8 cellular contexts compared by ENCODE assay signal in the genomic region with DNA sequence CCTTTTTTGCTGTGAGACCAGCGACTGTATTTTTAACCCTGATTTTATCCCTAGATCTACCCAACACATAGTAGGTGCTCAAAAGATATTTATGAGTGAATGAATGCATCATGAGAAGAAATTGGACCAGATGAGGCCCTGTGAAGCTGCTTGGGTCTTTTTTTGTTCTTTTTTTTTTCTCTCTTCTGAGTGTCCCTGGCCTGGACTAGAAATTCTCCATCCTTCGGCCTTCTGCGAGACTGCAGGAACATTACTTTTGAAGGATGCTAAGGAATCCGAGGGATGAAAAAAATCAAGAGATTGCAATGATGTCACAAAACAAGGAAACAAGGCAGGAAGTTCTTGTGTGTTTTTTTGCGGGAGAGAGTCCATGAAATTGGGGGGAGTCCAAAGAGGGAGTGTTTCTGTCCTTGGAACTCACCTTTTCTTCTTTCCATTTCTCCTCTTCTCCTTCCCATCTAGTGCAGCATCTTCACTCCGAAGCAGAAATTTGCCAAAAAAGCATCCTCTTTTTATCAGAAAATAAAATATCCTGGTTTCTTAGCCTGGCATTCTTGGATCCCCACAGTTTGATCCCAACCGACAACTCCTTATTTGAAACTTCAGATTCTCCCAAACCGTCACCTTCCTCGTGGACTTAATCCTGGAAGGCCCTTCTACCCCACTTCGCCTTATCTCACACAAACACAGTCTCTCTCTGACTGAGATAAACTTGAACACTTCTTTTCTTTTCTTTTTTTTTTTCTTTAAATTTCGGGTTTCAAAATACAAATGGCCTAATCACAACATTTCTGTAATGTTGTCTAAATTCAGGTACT. TPM values are rescaled to one million over a fixed set of nuclear protein-coding genes. Genes with fewer than 3 reads are reported as not detected.
A peak's percentile ranks its signal among the peaks of the same experiment; 100 is the strongest.
DNase-seq lines count a peak whose midpoint lies in the region; ATAC-seq, FAIRE-seq and TF ChIP-seq lines count a peak whose summit lies in the region.

No MANE protein-coding gene starts in this region.

- peak overlapping the region; percentile 75 for H2AFZ ChIP-seq in endothelial cell of umbilical vein (ENCODE audit: low read depth, low read length)

- POLR2A ChIA-PET in endothelial cell of umbilical vein (lab: Charles Lee) = interaction anchor here (0.5 kb wide), 1 partner anchor 37 kb away, joined by 4 read pairs; a partner anchor contains a TSS
- POLR2A ChIA-PET in naive thymus-derived CD8-positive, alpha-beta T cell (lab: Charles Lee) = interaction anchor here (0.6 to 2.3 kb wide), 19 partner anchors 10 to 587 kb away, joined by 3 to 24 read pairs (median 7); a partner anchor contains a TSS

- CTCF ChIA-PET in endothelial cell of umbilical vein (lab: Charles Lee) = interaction anchor here (0.9 to 1.5 kb wide), 3 partner anchors 11 to 50 kb away, joined by 3 to 4 read pairs (median 4); no protein-coding TSS in a partner anchor

- H3K27ac ChIP-seq in RWPE2 (ENCODE audit: poor library complexity, severe bottlenecking) (peak overlapping the region; percentile 54), endothelial cell of umbilical vein (ENCODE audit: insufficient read depth, low read depth, low read length) (peak overlapping the region; percentile 82)

- FAIRE-seq in endothelial cell of umbilical vein (lab: Jason Lieb, UNC) = peak; percentile 77

- peak overlapping the region; percentile 93 to 98 (median 98) for H3K27ac Mint-ChIP-seq in naive thymus-derived CD8-positive, alpha-beta T cell

- TF ChIP-seq POLR2A in endothelial cell of umbilical vein (IDR thresholded peaks at IDR 0.05; ENCODE audit: low read depth, low read length) = no peak

- intact Hi-C loops in endothelial cell of umbilical vein (cut with micrococcal nuclease) = loop anchor here (1.0 to 10.0 kb wide), 2 partner anchors 50 to 356 kb away; a partner anchor contains a TSS

- no peaks in the 10 kb centered on the region for H3K27me3 Mint-ChIP-seq in naive thymus-derived CD8-positive, alpha-beta T cell

- H3K9me3 ChIP-seq in RWPE2 (ENCODE audit: severe bottlenecking) (no peaks in the 10 kb centered on the region), endothelial cell of umbilical vein (replicated peaks; ENCODE audit: control insufficient read depth, insufficient read depth, low read length) (no peaks in the 10 kb centered on the region)

- DNase-seq in NCI-H146 (lab: John Stamatoyannopoulos, UW) (peak; percentile 32), NCI-H146 treated with DMSO at 0.1 percent for 48 hours (lab: John Stamatoyannopoulos, UW; ENCODE audit: unreplicated experiment) (no peak), RWPE2 (ENCODE audit: low spot score) (no peak), endothelial cell of umbilical vein (ENCODE audit: low read depth, low spot score) (no peak), SHP77 treated with DMSO at 0.1 percent for 48 hours (lab: John Stamatoyannopoulos, UW) (no peak)
- no peak for DNase-seq in naive thymus-derived CD8-positive, alpha-beta T cell

- no peaks in the 10 kb centered on the region for H3K9me3 Mint-ChIP-seq in naive thymus-derived CD8-positive, alpha-beta T cell

- peak overlapping the region; percentile 90 to 97 (median 92) for H3K4me3 Mint-ChIP-seq in naive thymus-derived CD8-positive, alpha-beta T cell

- no peaks in the 10 kb centered on the region for H4K20me1 ChIP-seq in endothelial cell of umbilical vein (replicated peaks; ENCODE audit: control insufficient read depth, extremely low read depth, insufficient read depth, low read length)

- H3K9ac ChIP-seq in endothelial cell of umbilical vein (replicated peaks; ENCODE audit: extremely low read depth, insufficient read depth, low read length) = peak overlapping the region; percentile 94

- H3K36me3 Mint-ChIP-seq in naive thymus-derived CD8-positive, alpha-beta T cell = peaks cover 0 to 20% (median 0%) of the 10 kb centered on the region in 3 donors

- H3K4me3 ChIP-seq in RWPE2 (ENCODE audit: severe bottlenecking) = peak overlapping the region; percentile 98
- H3K4me3 ChIP-seq in endothelial cell of umbilical vein (replicated peaks in 1 of 3; ENCODE audit: insufficient read depth in 1 of 3, low read depth in 1 of 3, low read length in 3 of 3) = peak overlapping the region; percentile 69 to 90 (median 77)

- peaks cover 7% of the 10 kb centered on the region for H3K4me1 ChIP-seq in RWPE2 (ENCODE audit: insufficient read depth, poor library complexity, severe bottlenecking)
- H3K4me1 ChIP-seq in endothelial cell of umbilical vein (ENCODE audit: control insufficient read depth, extremely low read depth, insufficient read depth, low read length) = peaks cover 25% of the 10 kb centered on the region

- peaks cover 13% of the 10 kb centered on the region for H3K79me2 ChIP-seq in endothelial cell of umbilical vein (ENCODE audit: control insufficient read depth, insufficient read depth, low read length)

- no peak for TF ChIP-seq CTCF in RWPE2 (IDR thresholded peaks at IDR 0.05; ENCODE audit: poor library complexity, severe bottlenecking)
- TF ChIP-seq CTCF in endothelial cell of umbilical vein (IDR thresholded peaks at IDR 0.05; ENCODE audit: extremely low read depth in 1 of 2, insufficient read depth in 1 of 2, low read depth in 1 of 2, low read length in 2 of 2) = no peak

- peaks cover 25 to 64% (median 56%) of the 10 kb centered on the region in 4 donors for H3K4me1 Mint-ChIP-seq in naive thymus-derived CD8-positive, alpha-beta T cell

- peak overlapping the region; percentile 87 for H3K4me2 ChIP-seq in endothelial cell of umbilical vein (ENCODE audit: insufficient read depth, low read length)

- H3K9me1 ChIP-seq in endothelial cell of umbilical vein (replicated peaks; ENCODE audit: control insufficient read depth, extremely low read depth, insufficient read depth, low read length) = no peaks in the 10 kb centered on the region

- dilution Hi-C loops in endothelial cell of umbilical vein (cut with MboI; ENCODE audit: extremely low pct_ligation_motif_present, low sequenced_read_pairs) = no loop called here

- BruUV-seq in endothelial cell of umbilical vein (replicated peaks; lab: Mats Ljungman, UMichigan) = TSS peak; percentile 79

- ATAC-seq in RWPE2 (ENCODE audit: low read depth) (no peak), GM21529 (IDR thresholded peaks at IDR 0.05; ENCODE audit: unreplicated experiment) (no peak), HG02623 (IDR thresholded peaks at IDR 0.05; ENCODE audit: unreplicated experiment) (no peak)
- no peak for ATAC-seq in naive thymus-derived CD8-positive, alpha-beta T cell

- no peaks in the 10 kb centered on the region for H3K27me3 ChIP-seq in RWPE2 (ENCODE audit: insufficient read depth, poor library complexity, severe bottlenecking)
- no peaks in the 10 kb centered on the region for H3K27me3 ChIP-seq in endothelial cell of umbilical vein (ENCODE audit: control insufficient read depth in 2 of 2, insufficient read depth in 2 of 2, low read length in 2 of 2)

- H3K36me3 ChIP-seq in RWPE2 (ENCODE audit: low read depth) (peaks cover 12% of the 10 kb centered on the region), endothelial cell of umbilical vein (ENCODE audit: control insufficient read depth in 2 of 2, extremely low read depth in 1 of 2, insufficient read depth in 2 of 2, low read length in 2 of 2) (no peaks in the 10 kb centered on the region)

RNA-seq across cellular contexts. Expression of a gene that starts 0.7 kb away (rescaled TPM):
- total RNA-seq in endothelial cell of umbilical vein = 36.4 and 36.8 TPM in 2 replicates
- polyA plus RNA-seq in endothelial cell of umbilical vein = 40.1 and 40.3 TPM in 2 replicates
- 18.2 and 23.8 TPM in 2 replicates for polyA plus RNA-seq in endothelial cell of umbilical vein (2011; cell fraction: cytosol; rRNA removed)
- 93.9 and 115 TPM in 2 replicates for polyA plus RNA-seq in endothelial cell of umbilical vein (2011; cell fraction: nucleus; rRNA removed)
- polyA plus RNA-seq in endothelial cell of umbilical vein (2012) = 29.6 and 38.6 TPM in 2 replicates
- polyA minus RNA-seq in endothelial cell of umbilical vein = 39.5 and 62.9 TPM in 2 replicates
- 20.0 TPM for polyA minus RNA-seq in endothelial cell of umbilical vein (2011; cell fraction: cytosol; rRNA and poly(A)+ RNA removed)
- polyA minus RNA-seq in endothelial cell of umbilical vein (2011; cell fraction: nucleus; rRNA and poly(A)+ RNA removed) = 30.4 and 36.4 TPM in 2 replicates
- 100 to 1,000 TPM; 108 to 110 TPM for total RNA-seq in naive thymus-derived CD8-positive, alpha-beta T cell
- polyA plus RNA-seq in naive thymus-derived CD8-positive, alpha-beta T cell = 10 to 100 TPM; 15.3 to 28.6 (median 22.3) TPM

RNA-seq across cellular contexts. Expression of a gene that starts 18.8 kb away (rescaled TPM):
- not detected in 2 replicates for total RNA-seq in endothelial cell of umbilical vein
- not detected in 2 replicates for polyA plus RNA-seq in endothelial cell of umbilical vein
- not detected in 2 replicates for polyA plus RNA-seq in endothelial cell of umbilical vein (2011; cell fraction: cytosol; rRNA removed)
- not detected in 2 replicates for polyA plus RNA-seq in endothelial cell of umbilical vein (2011; cell fraction: nucleus; rRNA removed)
- not detected in 2 replicates for polyA plus RNA-seq in endothelial cell of umbilical vein (2012)
- polyA minus RNA-seq in endothelial cell of umbilical vein = not detected in 2 replicates
- polyA minus RNA-seq in endothelial cell of umbilical vein (2011; cell fraction: cytosol; rRNA and poly(A)+ RNA removed) = not detected
- not detected in 2 replicates for polyA minus RNA-seq in endothelial cell of umbilical vein (2011; cell fraction: nucleus; rRNA and poly(A)+ RNA removed)
- not detected for total RNA-seq in naive thymus-derived CD8-positive, alpha-beta T cell
- polyA plus RNA-seq in naive thymus-derived CD8-positive, alpha-beta T cell = not detected

RNA-seq across cellular contexts. Expression of a gene that starts 26.0 kb away (rescaled TPM):
- not detected in 2 replicates for total RNA-seq in endothelial cell of umbilical vein
- 0.03 TPM in 1 of 2 replicates, not detected in the other for polyA plus RNA-seq in endothelial cell of umbilical vein
- not detected in 2 replicates for polyA plus RNA-seq in endothelial cell of umbilical vein (2011; cell fraction: cytosol; rRNA removed)
- 0.04 TPM in 1 of 2 replicates, not detected in the other for polyA plus RNA-seq in endothelial cell of umbilical vein (2011; cell fraction: nucleus; rRNA removed)
- polyA plus RNA-seq in endothelial cell of umbilical vein (2012) = 0.23 and 5.9 TPM in 2 replicates
- 0.27 TPM in 1 of 2 replicates, not detected in the other for polyA minus RNA-seq in endothelial cell of umbilical vein
- polyA minus RNA-seq in endothelial cell of umbilical vein (2011; cell fraction: cytosol; rRNA and poly(A)+ RNA removed) = not detected
- polyA minus RNA-seq in endothelial cell of umbilical vein (2011; cell fraction: nucleus; rRNA and poly(A)+ RNA removed) = not detected in 2 replicates
- total RNA-seq in naive thymus-derived CD8-positive, alpha-beta T cell = 1 to 10 TPM; 3.5 to 4.7 TPM
- polyA plus RNA-seq in naive thymus-derived CD8-positive, alpha-beta T cell = 1 to 10 TPM; 2.3 to 2.5 (median 2.5) TPM

RNA-seq across cellular contexts. Expression of a gene that starts 37.0 kb away (rescaled TPM):
- 115 and 123 TPM in 2 replicates for total RNA-seq in endothelial cell of umbilical vein
- polyA plus RNA-seq in endothelial cell of umbilical vein = 73.3 and 73.7 TPM in 2 replicates
- polyA plus RNA-seq in endothelial cell of umbilical vein (2011; cell fraction: cytosol; rRNA removed) = 75.0 and 81.6 TPM in 2 replicates
- polyA plus RNA-seq in endothelial cell of umbilical vein (2011; cell fraction: nucleus; rRNA removed) = 141 and 151 TPM in 2 replicates
- polyA plus RNA-seq in endothelial cell of umbilical vein (2012) = 72.1 and 74.0 TPM in 2 replicates
- 27.0 and 31.3 TPM in 2 replicates for polyA minus RNA-seq in endothelial cell of umbilical vein
- 14.0 TPM for polyA minus RNA-seq in endothelial cell of umbilical vein (2011; cell fraction: cytosol; rRNA and poly(A)+ RNA removed)
- 36.3 and 39.4 TPM in 2 replicates for polyA minus RNA-seq in endothelial cell of umbilical vein (2011; cell fraction: nucleus; rRNA and poly(A)+ RNA removed)
- total RNA-seq in naive thymus-derived CD8-positive, alpha-beta T cell = under 1 TPM; 0.58 to 0.68 TPM
- under 1 TPM; 0.08 to 0.22 (median 0.20) TPM for polyA plus RNA-seq in naive thymus-derived CD8-positive, alpha-beta T cell

RNA-seq across cellular contexts. Expression of a gene that starts 49.6 kb away (rescaled TPM):
- total RNA-seq in endothelial cell of umbilical vein = 17.3 and 17.9 TPM in 2 replicates
- 17.3 and 18.8 TPM in 2 replicates for polyA plus RNA-seq in endothelial cell of umbilical vein
- 6.8 and 11.3 TPM in 2 replicates for polyA plus RNA-seq in endothelial cell of umbilical vein (2011; cell fraction: cytosol; rRNA removed)
- 26.1 and 28.4 TPM in 2 replicates for polyA plus RNA-seq in endothelial cell of umbilical vein (2011; cell fraction: nucleus; rRNA removed)
- 8.8 and 10.3 TPM in 2 replicates for polyA plus RNA-seq in endothelial cell of umbilical vein (2012)
- 9.6 and 13.0 TPM in 2 replicates for polyA minus RNA-seq in endothelial cell of umbilical vein
- 7.6 TPM for polyA minus RNA-seq in endothelial cell of umbilical vein (2011; cell fraction: cytosol; rRNA and poly(A)+ RNA removed)
- 9.5 and 15.0 TPM in 2 replicates for polyA minus RNA-seq in endothelial cell of umbilical vein (2011; cell fraction: nucleus; rRNA and poly(A)+ RNA removed)
- 10 to 100 TPM; 11.1 to 12.0 TPM for total RNA-seq in naive thymus-derived CD8-positive, alpha-beta T cell
- polyA plus RNA-seq in naive thymus-derived CD8-positive, alpha-beta T cell = 1 to 10 TPM; 6.2 to 9.8 (median 8.0) TPM
